Comparison of ENCODE assay signal across 8 cellular contexts in genomic region chr21:36859744-36860501, GRCh38.
DNase-seq lines count a peak whose midpoint lies in the region; ATAC-seq and TF ChIP-seq lines count a peak whose summit lies in the region.

No MANE protein-coding gene starts in this region.

- peak overlapping the region; percentile 25; the same call in 1 of the 2 replicates for H3K4me2 ChIP-seq in OCI-LY3 (ENCODE audit: low read length)

- DNase-seq in activated gamma-delta T cell treated with Interleukin-2 at 50 U/mL for 16 hours (peak; percentile 15), activated gamma-delta T cell (lab: John Stamatoyannopoulos, UW) (no peak), ascending aorta (ENCODE audit: low spot score in 2 of 2) (peak; percentile 30 to 70), left lobe of liver (ENCODE audit: low spot score) (peak; percentile 93), upper lobe of right lung (peak; percentile 86), NCI-H2107 (lab: John Stamatoyannopoulos, UW) (no peak)

- H2AFZ ChIP-seq in OCI-LY3 (ENCODE audit: low read depth, low read length): no peak overlapping the region

- H3K36me3 ChIP-seq in OCI-LY3 (replicated peaks; ENCODE audit: low read depth, low read length): no peaks in the 10 kb centered on the region
- no peaks in the 10 kb centered on the region for H3K36me3 ChIP-seq in ascending aorta
- no peaks in the 10 kb centered on the region for H3K36me3 ChIP-seq in upper lobe of right lung

- no peaks in the 10 kb centered on the region for H3K79me2 ChIP-seq in OCI-LY3 (ENCODE audit: low read length)

- no peak overlapping the region for H3K27ac ChIP-seq in OCI-LY3 (ENCODE audit: low read length)
- no peak overlapping the region for H3K27ac ChIP-seq in ascending aorta
- peak overlapping the region; percentile 38 for H3K27ac ChIP-seq in upper lobe of right lung

- H3K4me1 ChIP-seq in OCI-LY3 (ENCODE audit: low read length) (peaks cover 19% of the 10 kb centered on the region), ascending aorta (no peaks in the 10 kb centered on the region), upper lobe of right lung (peaks cover 11% of the 10 kb centered on the region)

- no peak for TF ChIP-seq CTCF in OCI-LY3 (IDR thresholded peaks at IDR 0.05; ENCODE audit: low read depth, low read length)
- no peak for TF ChIP-seq CTCF in ascending aorta (IDR thresholded peaks at IDR 0.05)
- no peak for TF ChIP-seq CTCF in upper lobe of right lung (IDR thresholded peaks at IDR 0.05)

- no peak overlapping the region for H3K9ac ChIP-seq in OCI-LY3 (ENCODE audit: low read length)

- H4K20me1 ChIP-seq in OCI-LY3 (ENCODE audit: insufficient read depth, low read length): no peaks in the 10 kb centered on the region

- H3K9me3 ChIP-seq in OCI-LY3 (ENCODE audit: insufficient read depth, low read length): no peaks in the 10 kb centered on the region
- no peaks in the 10 kb centered on the region for H3K9me3 ChIP-seq in ascending aorta
- H3K9me3 ChIP-seq in upper lobe of right lung: no peaks in the 10 kb centered on the region

- ATAC-seq in left lobe of liver (peak; percentile 92), upper lobe of right lung (peak; percentile 99), HG03175 (IDR thresholded peaks at IDR 0.05; ENCODE audit: unreplicated experiment) (no peak)

- H3K4me3 ChIP-seq in OCI-LY3 (ENCODE audit: low read length): no peak overlapping the region
- no peak overlapping the region for H3K4me3 ChIP-seq in ascending aorta
- no peak overlapping the region for H3K4me3 ChIP-seq in upper lobe of right lung

- intact Hi-C loops in ascending aorta (cut with DNase I) (no loop called here), upper lobe of right lung (cut with DNase I) (no loop called here)

- H3K27me3 ChIP-seq in OCI-LY3 (ENCODE audit: low read depth, low read length) (no peaks in the 10 kb centered on the region), ascending aorta (no peaks in the 10 kb centered on the region), upper lobe of right lung (no peaks in the 10 kb centered on the region)

Comparison
In these comparisons a context has a peak if more than half of its experiments do, and no peak if none do; other contexts are left out.
1. DNase-seq: peak in activated gamma-delta T cell treated with Interleukin-2 at 50 U/mL for 16 hours (single experiment), ascending aorta (2 of 2), left lobe of liver (single experiment) and upper lobe of right lung (single experiment); none in activated gamma-delta T cell (single experiment) and NCI-H2107 (single experiment).